Comparison of ENCODE assay signal across 20 cellular contexts in the genomic region with DNA sequence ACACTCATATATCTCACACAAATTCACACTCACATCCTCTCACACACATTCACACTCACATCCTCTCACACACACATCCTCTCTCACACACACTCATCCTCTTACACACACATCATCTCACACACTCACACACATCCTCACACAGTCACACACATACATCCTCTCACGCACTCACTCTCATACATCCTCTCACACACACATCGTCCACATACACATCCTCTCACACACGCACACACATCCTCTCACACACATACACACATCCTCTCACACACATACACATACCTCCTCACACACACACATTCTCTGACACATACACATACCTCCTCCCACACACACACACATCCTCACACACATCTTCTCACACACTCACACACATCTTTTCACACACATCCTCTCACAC.
DNase-seq lines count a peak whose midpoint lies in the region; ATAC-seq, FAIRE-seq and TF ChIP-seq lines count a peak whose summit lies in the region.
"Had no signal": no experiment of that assay in that cellular context is flagged by ENCODE, and none has a peak within 500 bp of the region (broad histone marks: within the 10 kb centered on the region; RNA-seq: fewer than 3 reads in every experiment).

No MANE protein-coding gene starts in this region.

- no peak overlapping the region for H3K23ac ChIP-seq in H1 (ENCODE audit: insufficient read length)

- no peak overlapping the region for H3K27ac ChIP-seq in HepG2 (ENCODE audit: extremely low read length, insufficient read depth, low read length)
- H3K27ac ChIP-seq in right lobe of liver = no peak overlapping the region
- no peak overlapping the region for H3K27ac ChIP-seq in H1 (ENCODE audit: low read depth, low read length)
- H3K27ac ChIP-seq in suprapubic skin = no peak overlapping the region
- H3K27ac ChIP-seq: 22Rv1, A549, C4-2B had no signal

- H3K14ac ChIP-seq in H1 (ENCODE audit: insufficient read length) = no peak overlapping the region

- FAIRE-seq in HepG2 (lab: Jason Lieb, UNC) (no peak), H1 (lab: Jason Lieb, UNC) (no peak)
- FAIRE-seq: A549, D721Med, G401.6 had no signal

- TF ChIP-seq POLR2A in HepG2 (IDR thresholded peaks at IDR 0.05; ENCODE audit: insufficient read depth in 1 of 2, low read depth in 2 of 2, low read length in 2 of 2) = no peak
- TF ChIP-seq POLR2A in right lobe of liver (IDR thresholded peaks at IDR 0.05) = no peak
- TF ChIP-seq POLR2A in H1 (IDR thresholded peaks at IDR 0.05; ENCODE audit: control extremely low read depth in 1 of 2, low read depth in 2 of 2, low read length in 2 of 2) = no peak
- no peak for TF ChIP-seq POLR2A in suprapubic skin (IDR thresholded peaks at IDR 0.05)

- H2BK5ac ChIP-seq in H1 (ENCODE audit: low read depth, low read length) = peak overlapping the region; percentile 69

- peaks cover 3% of the 10 kb centered on the region; the same call in 1 of the 2 replicates for H3K9me3 Mint-ChIP-seq in WTC11
- H3K9me3 Mint-ChIP-seq: CD4-positive, alpha-beta T cell; IgD-negative memory B cell had no signal

- peak overlapping the region; percentile 55 for H3K4ac ChIP-seq in H1 (replicated peaks; ENCODE audit: insufficient read length, low read depth, low read length)

- H3K36me3 ChIP-seq in HepG2 (replicated peaks in 1 of 2; ENCODE audit: control insufficient read depth in 1 of 2, insufficient read depth in 2 of 2, low read length in 2 of 2) (no peaks in the 10 kb centered on the region), right lobe of liver (no peaks in the 10 kb centered on the region), H1 (ENCODE audit: control insufficient read depth in 2 of 4, insufficient read depth in 4 of 4, low read length in 3 of 4) (no peaks in the 10 kb centered on the region; a peak in 1 of 8 replicates), suprapubic skin (no peaks in the 10 kb centered on the region)

- no peak overlapping the region for H4K8ac ChIP-seq in H1 (ENCODE audit: extremely low read depth, insufficient read depth, low read length)

- in situ Hi-C loops in HepG2 (cut with HindIII; ENCODE audit: extremely low pct_ligation_motif_present, low pct_unique_long_range_greater_than_20kb) = no loop called here

- H4K20me1 ChIP-seq in HepG2 (ENCODE audit: insufficient read depth, low read length) = no peaks in the 10 kb centered on the region
- H4K20me1 ChIP-seq in H1 (replicated peaks in 1 of 2; ENCODE audit: control insufficient read depth in 1 of 2, insufficient read depth in 2 of 2, low read length in 2 of 2) = peaks cover 0 to 12% of the 10 kb centered on the region in 2 experiments

- H3K79me2 ChIP-seq in HepG2 (ENCODE audit: insufficient read depth, low read length) = no peaks in the 10 kb centered on the region
- 0 out of 4 replicates have a peak, but pooled peaks cover 0 to 3% of the 10 kb centered on the region in 2 experiments for H3K79me2 ChIP-seq in H1 (ENCODE audit: control insufficient read depth in 1 of 2, insufficient read depth in 2 of 2, low read length in 2 of 2)

- H3K79me1 ChIP-seq in H1 (ENCODE audit: low read depth, low read length) = no peaks in the 10 kb centered on the region

- H3K18ac ChIP-seq in H1 (ENCODE audit: extremely low read depth, low read length) = no peak overlapping the region

- peaks cover 0 to 10% of the 10 kb centered on the region in 2 experiments; a peak in 1 of 5 replicates for H3K27me3 ChIP-seq in HepG2 (ENCODE audit: control insufficient read depth in 1 of 2, insufficient read depth in 2 of 2, low read length in 2 of 2)
- no peaks in the 10 kb centered on the region for H3K27me3 ChIP-seq in right lobe of liver
- no peaks in the 10 kb centered on the region for H3K27me3 ChIP-seq in H1 (replicated peaks in 1 of 4; ENCODE audit: control insufficient read depth in 3 of 4, extremely low read depth in 1 of 4, insufficient read depth in 3 of 4, low read length in 3 of 4)
- H3K27me3 ChIP-seq in suprapubic skin = no peaks in the 10 kb centered on the region

- H3K36me3 Mint-ChIP-seq in WTC11 = peaks cover 3% of the 10 kb centered on the region; the same call in 1 of the 2 replicates
- H3K36me3 Mint-ChIP-seq: IgD-negative memory B cell had no signal

- H3K4me3 Mint-ChIP-seq in WTC11 = no peak overlapping the region
- H3K4me3 Mint-ChIP-seq: CD4-positive, alpha-beta T cell; IgD-negative memory B cell had no signal

- H3K27ac Mint-ChIP-seq in WTC11 = no peak overlapping the region
- H3K27ac Mint-ChIP-seq: CD4-positive, alpha-beta T cell; IgD-negative memory B cell had no signal

- H3K23me2 ChIP-seq in H1 (ENCODE audit: low read depth, low read length) = peaks cover 18% of the 10 kb centered on the region; the same call in 1 of the 2 replicates

- peak overlapping the region; percentile 91 for H2BK12ac ChIP-seq in H1 (ENCODE audit: low read depth, low read length)

- peaks cover 7% of the 10 kb centered on the region for H3K4me1 Mint-ChIP-seq in WTC11

- peak overlapping the region; percentile 74 for H3K56ac ChIP-seq in H1 (replicated peaks; ENCODE audit: insufficient read length, low read depth, low read length)

- H2AFZ ChIP-seq in HepG2 (ENCODE audit: low read length) (no peak overlapping the region), H1 (ENCODE audit: low read length) (no peak overlapping the region)

- H3K9me3 ChIP-seq in HepG2 (ENCODE audit: low read length) (no peaks in the 10 kb centered on the region), right lobe of liver (no peaks in the 10 kb centered on the region), H1 (ENCODE audit: insufficient read depth in 2 of 2, low read depth in 1 of 2, low read length in 1 of 2) (peaks cover 0 to 9% of the 10 kb centered on the region in 2 experiments; a peak in 2 of 4 replicates), suprapubic skin (no peaks in the 10 kb centered on the region)
- H3K9me3 ChIP-seq: A549, Caco-2 had no signal

- no peak overlapping the region for H2BK120ac ChIP-seq in H1 (replicated peaks; ENCODE audit: low read depth, low read length)

- peak overlapping the region; percentile 36 for H4K91ac ChIP-seq in H1 (replicated peaks; ENCODE audit: insufficient read length, low read length)

- TF ChIP-seq RAD21 in HepG2 (CRISPR knock-in tag; IDR thresholded peaks at IDR 0.05) (no peak), H1 (IDR thresholded peaks at IDR 0.05 in 1 of 2, conservative IDR thresholded peaks at IDR 0.05 in 1 of 2; ENCODE audit: low read depth in 2 of 2, low read length in 2 of 2) (no peak)

- BruUV-seq in HepG2 (replicated peaks; lab: Mats Ljungman, UMichigan) = no TSS peak

- DNase-seq in HepG2 (ENCODE audit: low spot score) (no peak), right lobe of liver (no peak), WTC11 (ENCODE audit: low spot score) (no peak), H1 (ENCODE audit: low read depth in 1 of 2, low spot score in 2 of 2) (no peak), cerebellar cortex (ENCODE audit: low spot score) (no peak), NCI-H2029 treated with DMSO at 0.1 percent for 48 hours (lab: John Stamatoyannopoulos, UW) (no peak), NCI-H524 treated with DMSO at 0.1 percent for 48 hours (lab: John Stamatoyannopoulos, UW) (no peak), suprapubic skin (ENCODE audit: low spot score in 2 of 2) (no peak)
- DNase-seq: AML-193; Caco-2; CD4-positive, alpha-beta T cell; GOT3; KG1 had no signal

- no peaks in the 10 kb centered on the region for H3K27me3 Mint-ChIP-seq in WTC11 (ENCODE audit: low read depth)

- TF ChIP-seq EP300 in HepG2 (IDR thresholded peaks at IDR 0.05; ENCODE audit: low read depth in 2 of 2, low read length in 2 of 2) (no peak), HepG2 (CRISPR knock-in tag; IDR thresholded peaks at IDR 0.05; ENCODE audit: borderline replicate concordance) (no peak), H1 (IDR thresholded peaks at IDR 0.05; ENCODE audit: borderline replicate concordance in 1 of 2, low read depth in 2 of 2, low read length in 2 of 2) (no peak), suprapubic skin (IDR thresholded peaks at IDR 0.05) (no peak)

- H2BK20ac ChIP-seq in H1 (ENCODE audit: low read length) = peak overlapping the region; percentile 44; the same call in 1 of the 2 replicates

- ATAC-seq in HepG2 = no peak
- ATAC-seq in right lobe of liver = no peak
- ATAC-seq in WTC11 = no peak
- ATAC-seq: A549, HCT116 had no signal

- H3K4me2 ChIP-seq in HepG2 (ENCODE audit: low read depth, low read length) (no peak overlapping the region), H1 (ENCODE audit: insufficient read depth in 1 of 2, low read depth in 2 of 2, low read length in 2 of 2) (no peak overlapping the region)
- H3K4me2 ChIP-seq: A549 had no signal

- no peak for TF ChIP-seq CTCF in HepG2 (CRISPR knock-in tag; IDR thresholded peaks at IDR 0.05)
- no peak for TF ChIP-seq CTCF in right lobe of liver (IDR thresholded peaks at IDR 0.05)
- TF ChIP-seq CTCF in WTC11 (IDR thresholded peaks at IDR 0.05) = no peak
- no peak for TF ChIP-seq CTCF in H1 (IDR thresholded peaks at IDR 0.05; ENCODE audit: control extremely low read depth in 1 of 3, insufficient read depth in 1 of 3, low read depth in 1 of 3, low read length in 3 of 3)
- no peak for TF ChIP-seq CTCF in suprapubic skin (IDR thresholded peaks at IDR 0.05)

- no peak overlapping the region; the same call in 1 of the 2 replicates for H2BK15ac ChIP-seq in H1 (ENCODE audit: low read length)

- no peak overlapping the region for H4K5ac ChIP-seq in H1 (ENCODE audit: insufficient read length, low read depth, low read length)

- H3K9ac ChIP-seq in HepG2 (ENCODE audit: insufficient read depth, low read depth, low read length) = no peak overlapping the region
- no peak overlapping the region for H3K9ac ChIP-seq in H1 (replicated peaks in 1 of 4; ENCODE audit: extremely low read depth in 1 of 4, low read depth in 3 of 4, low read length in 3 of 4)

- 49% methylated on average over 3 of the region's 3 CpGs for WGBS in HepG2 (ENCODE audit: low lambda C conversion rate)
- WGBS in right lobe of liver (ENCODE audit: insufficient coverage, low coverage, low lambda C conversion rate, missing lambda C conversion rate) = 74% methylated on average over 3 of the region's 3 CpGs
- 94 to 100% methylated on average over 3 of the region's 3 CpGs for WGBS in H1 (ENCODE audit: extremely low coverage in 1 of 2, insufficient coverage in 1 of 2, insufficient read length in 1 of 2, insufficient replicate concordance in 2 of 2, low coverage in 1 of 2, low lambda C conversion rate in 2 of 2, missing lambda C conversion rate in 1 of 2), 2 experiments
- 92% methylated on average over 3 of the region's 3 CpGs for WGBS in suprapubic skin

- intact Hi-C loops in HepG2 (cut with micrococcal nuclease; ENCODE audit: unreplicated experiment) (no loop called here), right lobe of liver (cut with DNase I) (no loop called here)

- H3K4me3 ChIP-seq in HepG2 (replicated peaks in 1 of 3; ENCODE audit: insufficient read depth in 1 of 3, low read depth in 2 of 3, low read length in 3 of 3) (no peak overlapping the region), right lobe of liver (no peak overlapping the region), H1 (ENCODE audit: extremely low read depth in 1 of 4, insufficient read depth in 2 of 4, low read depth in 3 of 4, low read length in 4 of 4) (no peak overlapping the region), suprapubic skin (no peak overlapping the region)
- H3K4me3 ChIP-seq: A549 had no signal

- CTCF ChIA-PET in HepG2 (lab: Yijun Ruan, JAX; ENCODE audit: low intra/inter-chr PET ratio, low total read pairs) (no interaction called here), WTC11 (lab: Charles Lee) (no interaction called here), H1 (lab: Charles Lee; ENCODE audit: partially characterized antibody) (no interaction called here)

- POLR2A ChIA-PET in HepG2 (lab: Yijun Ruan, JAX) (no interaction called here), WTC11 (lab: Charles Lee) (no interaction called here), H1 (lab: Charles Lee; ENCODE audit: partially characterized antibody) (no interaction called here)

- H2AK5ac ChIP-seq in H1 (ENCODE audit: low read depth, low read length) = peak overlapping the region; percentile 98

- H3K4me1 ChIP-seq in HepG2 (ENCODE audit: insufficient read depth, low read length) = peaks cover 11% of the 10 kb centered on the region
- peaks cover 0 to 27% (median 5%) of the 10 kb centered on the region in 4 donors for H3K4me1 ChIP-seq in right lobe of liver
- no peaks in the 10 kb centered on the region for H3K4me1 ChIP-seq in H1 (replicated peaks in 1 of 4; ENCODE audit: control insufficient read depth in 3 of 4, insufficient read depth in 4 of 4, low read length in 3 of 4)
- H3K4me1 ChIP-seq in suprapubic skin = peaks cover 16% of the 10 kb centered on the region
- H3K4me1 ChIP-seq: A549, Caco-2 had no signal

Comparison
In these comparisons a context has a peak if more than half of its experiments do, and no peak if none do; other contexts are left out.
1. Of the 50 proteins assayed by ChIP-seq in both HepG2 and WTC11: peak only in HepG2: none; only in WTC11: ZBTB43; in both: none; in neither: 49.